40 cellular contexts compared by ENCODE assay signal in genomic region chr6:163133691-163134090, GRCh38.
"Had no signal": no experiment of that assay in that cellular context is flagged by ENCODE, and none has a peak within 500 bp of the region (broad histone marks: within the 10 kb centered on the region; RNA-seq: fewer than 3 reads in every experiment).

No MANE protein-coding gene starts in this region.

- H3K36me3 Mint-ChIP-seq: activated naive CD4-positive, alpha-beta T cell treated with anti-CD3 and anti-CD28 coated beads, Interleukin-2, amount 10 ng/mL, durations not matched to agents 7 days and 5 days; activated naive CD4-positive, alpha-beta T cell treated with anti-CD3 and anti-CD28 coated beads, Interleukin-2, amount 50 U/mL, for 24 hours; activated naive CD4-positive, alpha-beta T cell treated with anti-CD3 and anti-CD28 coated beads, Interleukin-2, amount 50 U/mL, for 72 hours; activated naive CD8-positive, alpha-beta T cell; activated naive CD8-positive, alpha-beta T cell treated with anti-CD3 and anti-CD28 coated beads for 36 hours; activated naive CD8-positive, alpha-beta T cell treated with anti-CD3 and anti-CD28 coated beads, Interleukin-2, amount 10 ng/mL, durations not matched to agents 7 days and 5 days; brain had no signal

- H3K4me1 Mint-ChIP-seq: activated naive CD4-positive, alpha-beta T cell treated with anti-CD3 and anti-CD28 coated beads, Interleukin-2, amount 10 ng/mL, durations not matched to agents 7 days and 5 days; activated naive CD4-positive, alpha-beta T cell treated with anti-CD3 and anti-CD28 coated beads, Interleukin-2, amount 50 U/mL, for 24 hours; activated naive CD8-positive, alpha-beta T cell treated with anti-CD3 and anti-CD28 coated beads for 36 hours; activated naive CD8-positive, alpha-beta T cell treated with anti-CD3 and anti-CD28 coated beads, Interleukin-2, amount 10 ng/mL, durations not matched to agents 7 days and 5 days; activated naive CD8-positive, alpha-beta T cell treated with anti-CD3 and anti-CD28 coated beads, Interleukin-2, amount 50 U/mL, for 24 hours; activated T-helper 17 cell treated with anti-CD3 and anti-CD28 coated beads, Interleukin-2, amount 50 U/mL, for 72 hours; central memory CD8-positive, alpha-beta T cell had no signal

- H3K27ac Mint-ChIP-seq: activated naive CD4-positive, alpha-beta T cell treated with anti-CD3 and anti-CD28 coated beads for 36 hours; activated naive CD4-positive, alpha-beta T cell treated with anti-CD3 and anti-CD28 coated beads, Interleukin-2, amount 10 ng/mL, durations not matched to agents 7 days and 5 days; activated naive CD4-positive, alpha-beta T cell treated with anti-CD3 and anti-CD28 coated beads, Interleukin-2, amount 50 U/mL, for 24 hours; activated naive CD4-positive, alpha-beta T cell treated with anti-CD3 and anti-CD28 coated beads, Interleukin-2, amount 50 U/mL, for 72 hours; activated naive CD8-positive, alpha-beta T cell; activated naive CD8-positive, alpha-beta T cell treated with anti-CD3 and anti-CD28 coated beads for 36 hours; activated naive CD8-positive, alpha-beta T cell treated with anti-CD3 and anti-CD28 coated beads, Interleukin-2, amount 10 ng/mL, durations not matched to agents 7 days and 5 days; activated naive CD8-positive, alpha-beta T cell treated with anti-CD3 and anti-CD28 coated beads, Interleukin-2, amount 50 U/mL, for 24 hours; activated T-cell treated with anti-CD3 and anti-CD28 coated beads, Interleukin-2, amount 50 U/mL, for 24 hours; activated T-cell treated with anti-CD3 and anti-CD28 coated beads, Interleukin-2, amount 50 U/mL, for 72 hours; activated T-helper 1 cell treated with anti-CD3 and anti-CD28 coated beads, Interleukin-12 subunit alpha, Interleukin-12 subunit beta, Interleukin-2, Interleukin-4 antibody, amounts not matched to agents 30 ng/mL and 10 ng/mL and 1 ng/mL, durations not matched to agents 14 hours and 24 hours and 36 hours; activated T-helper 17 cell treated with anti-CD3 and anti-CD28 coated beads, Interleukin-2, amount 50 U/mL, for 72 hours; activated T-helper 2 cell treated with anti-CD3 and anti-CD28 coated beads, Interferon-gamma antibody, Interleukin-2, Interleukin-4, amounts not matched to agents 10 μg/mL and 5 μg/mL and 100 μg/mL, durations not matched to agents 14 hours and 24 hours and 36 hours; brain had no signal

- H3K4me3 ChIP-seq: adrenal gland, ascending aorta, body of pancreas, breast epithelium, cardiac muscle cell had no signal

- DNase-seq: activated effector memory CD4-positive, alpha-beta T cell treated with anti-CD3 and anti-CD28 coated beads, Interleukin-2, amount 50 U/mL, for 16 hours; activated effector memory CD4-positive, alpha-beta T cell treated with Interleukin-2 at 50 U/mL for 16 hours; activated gamma-delta T cell; activated gamma-delta T cell treated with Interleukin-2 at 50 U/mL for 16 hours; activated naive CD4-positive, alpha-beta T cell; activated naive CD4-positive, alpha-beta T cell treated with anti-CD3 and anti-CD28 coated beads for 36 hours; activated naive CD4-positive, alpha-beta T cell treated with anti-CD3 and anti-CD28 coated beads, Interleukin-2, amount 10 ng/mL, durations not matched to agents 7 days and 5 days; activated naive CD4-positive, alpha-beta T cell treated with anti-CD3 and anti-CD28 coated beads, Interleukin-2, amount 50 U/mL, for 16 hours; activated naive CD4-positive, alpha-beta T cell treated with Interleukin-2 at 50 U/mL for 16 hours; activated naive CD8-positive, alpha-beta T cell treated with anti-CD3 and anti-CD28 coated beads for 36 hours; activated naive CD8-positive, alpha-beta T cell treated with anti-CD3 and anti-CD28 coated beads, Interleukin-2, amount 10 ng/mL, durations not matched to agents 7 days and 5 days; activated naive CD8-positive, alpha-beta T cell treated with anti-CD3 and anti-CD28 coated beads, Interleukin-2, amount 50 U/mL, for 24 hours; activated T-cell treated with anti-CD3 and anti-CD28 coated beads, Interleukin-2, amount 50 U/mL, for 1 hour; activated T-cell treated with anti-CD3 and anti-CD28 coated beads, Interleukin-2, amount 50 U/mL, for 24 hours; activated T-cell treated with anti-CD3 and anti-CD28 coated beads, Interleukin-2, amount 50 U/mL, for 4 hours; activated T-cell treated with anti-CD3 and anti-CD28 coated beads, Interleukin-2, amount 50 U/mL, for 48 hours; activated T-cell treated with anti-CD3 and anti-CD28 coated beads, Interleukin-2, amount 50 U/mL, for 72 hours; adrenal gland; amniotic stem cell; amygdala; anterior cingulate cortex; aorta; body of pancreas; brain microvascular endothelial cell; caudate nucleus; central memory CD4-positive, alpha-beta T cell; cerebellar nuclear complex had no signal

- H3K27ac ChIP-seq: adrenal gland, ascending aorta, body of pancreas, brain microvascular endothelial cell, breast epithelium, cardiac muscle cell had no signal

- H3K27me3 ChIP-seq: ascending aorta, body of pancreas, brain microvascular endothelial cell, breast epithelium, cardiac muscle cell had no signal

- H3K9me3 Mint-ChIP-seq: activated naive CD4-positive, alpha-beta T cell treated with anti-CD3 and anti-CD28 coated beads for 36 hours; activated naive CD4-positive, alpha-beta T cell treated with anti-CD3 and anti-CD28 coated beads, Interleukin-2, amount 10 ng/mL, durations not matched to agents 7 days and 5 days; activated naive CD4-positive, alpha-beta T cell treated with anti-CD3 and anti-CD28 coated beads, Interleukin-2, amount 50 U/mL, for 24 hours; activated naive CD4-positive, alpha-beta T cell treated with anti-CD3 and anti-CD28 coated beads, Interleukin-2, amount 50 U/mL, for 72 hours; activated naive CD8-positive, alpha-beta T cell treated with anti-CD3 and anti-CD28 coated beads for 36 hours; activated naive CD8-positive, alpha-beta T cell treated with anti-CD3 and anti-CD28 coated beads, Interleukin-2, amount 50 U/mL, for 24 hours; activated T-cell treated with anti-CD3 and anti-CD28 coated beads, Interleukin-2, amount 50 U/mL, for 24 hours; activated T-cell treated with anti-CD3 and anti-CD28 coated beads, Interleukin-2, amount 50 U/mL, for 4 hours; activated T-helper 1 cell treated with anti-CD3 and anti-CD28 coated beads, Interleukin-12 subunit alpha, Interleukin-12 subunit beta, Interleukin-2, Interleukin-4 antibody, amounts not matched to agents 30 ng/mL and 10 ng/mL and 1 ng/mL, durations not matched to agents 14 hours and 24 hours and 36 hours; activated T-helper 17 cell treated with anti-CD3 and anti-CD28 coated beads, Interleukin-2, amount 50 U/mL, for 72 hours had no signal

- H3K27me3 Mint-ChIP-seq: activated naive CD4-positive, alpha-beta T cell treated with anti-CD3 and anti-CD28 coated beads, Interleukin-2, amount 10 ng/mL, durations not matched to agents 7 days and 5 days; activated naive CD8-positive, alpha-beta T cell treated with anti-CD3 and anti-CD28 coated beads for 36 hours; activated naive CD8-positive, alpha-beta T cell treated with anti-CD3 and anti-CD28 coated beads, Interleukin-2, amount 10 ng/mL, durations not matched to agents 7 days and 5 days; activated T-cell treated with anti-CD3 and anti-CD28 coated beads, Interleukin-2, amount 50 U/mL, for 24 hours had no signal

- ATAC-seq: activated naive CD4-positive, alpha-beta T cell treated with anti-CD3 and anti-CD28 coated beads, Interleukin-2, amount 50 U/mL, for 72 hours; activated naive CD8-positive, alpha-beta T cell treated with anti-CD3 and anti-CD28 coated beads, Interleukin-2, amount 50 U/mL, for 24 hours; activated T-cell treated with anti-CD3 and anti-CD28 coated beads, Interleukin-2, amount 50 U/mL, for 4 hours; activated T-cell treated with anti-CD3 and anti-CD28 coated beads, Interleukin-2, amount 50 U/mL, for 72 hours; activated T-helper 17 cell treated with anti-CD3 and anti-CD28 coated beads, Interleukin-2, amount 50 U/mL, for 72 hours; body of pancreas had no signal

- FAIRE-seq: astrocyte, bronchial epithelial cell had no signal

- H3K4me3 Mint-ChIP-seq: activated naive CD4-positive, alpha-beta T cell treated with anti-CD3 and anti-CD28 coated beads for 36 hours; activated naive CD4-positive, alpha-beta T cell treated with anti-CD3 and anti-CD28 coated beads, Interleukin-2, amount 10 ng/mL, durations not matched to agents 7 days and 5 days; activated naive CD4-positive, alpha-beta T cell treated with anti-CD3 and anti-CD28 coated beads, Interleukin-2, amount 50 U/mL, for 24 hours; activated naive CD8-positive, alpha-beta T cell; activated naive CD8-positive, alpha-beta T cell treated with anti-CD3 and anti-CD28 coated beads for 36 hours; activated naive CD8-positive, alpha-beta T cell treated with anti-CD3 and anti-CD28 coated beads, Interleukin-2, amount 10 ng/mL, durations not matched to agents 7 days and 5 days; activated naive CD8-positive, alpha-beta T cell treated with anti-CD3 and anti-CD28 coated beads, Interleukin-2, amount 50 U/mL, for 24 hours; activated T-cell treated with anti-CD3 and anti-CD28 coated beads, Interleukin-2, amount 50 U/mL, for 24 hours; activated T-cell treated with anti-CD3 and anti-CD28 coated beads, Interleukin-2, amount 50 U/mL, for 4 hours; activated T-cell treated with anti-CD3 and anti-CD28 coated beads, Interleukin-2, amount 50 U/mL, for 72 hours; activated T-helper 1 cell treated with anti-CD3 and anti-CD28 coated beads, Interleukin-12 subunit alpha, Interleukin-12 subunit beta, Interleukin-2, Interleukin-4 antibody, amounts not matched to agents 30 ng/mL and 10 ng/mL and 1 ng/mL, durations not matched to agents 14 hours and 24 hours and 36 hours; activated T-helper 17 cell treated with anti-CD3 and anti-CD28 coated beads, Interleukin-2, amount 50 U/mL, for 72 hours; brain; central memory CD8-positive, alpha-beta T cell had no signal

- H3K4me1 ChIP-seq: adrenal gland, ascending aorta, body of pancreas, breast epithelium had no signal

- H3K36me3 ChIP-seq: adrenal gland, ascending aorta, brain microvascular endothelial cell, breast epithelium, cardiac muscle cell had no signal

- H3K9me3 ChIP-seq: adrenal gland, ascending aorta, body of pancreas, breast epithelium had no signal
